ENCODE assay signal across 10 cellular contexts in the genomic region with DNA sequence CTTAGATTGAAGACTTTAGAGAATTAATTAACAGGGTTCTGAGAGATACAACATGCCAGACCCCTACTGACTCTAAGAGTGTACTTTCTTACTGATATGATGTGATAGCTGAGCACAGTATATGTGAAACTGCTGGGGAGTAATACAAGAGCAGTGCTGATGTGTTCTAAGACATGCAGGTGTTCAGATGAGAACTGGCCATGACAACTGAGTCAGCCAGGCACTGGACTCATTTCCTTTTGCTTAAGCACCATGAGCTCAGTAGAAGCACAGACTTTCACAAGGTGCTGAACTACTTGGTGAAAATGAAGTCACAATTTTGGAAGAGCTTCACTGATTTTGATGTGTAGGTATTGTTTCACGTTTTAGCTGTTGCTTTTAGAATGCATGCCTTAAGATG. TPM values are rescaled to one million over a fixed set of nuclear protein-coding genes. Genes with fewer than 3 reads are reported as not detected.
DNase-seq lines count a peak whose midpoint lies in the region; ATAC-seq, FAIRE-seq and TF ChIP-seq lines count a peak whose summit lies in the region.
"Had no signal": no experiment of that assay in that cellular context is flagged by ENCODE, and none has a peak within 500 bp of the region (broad histone marks: within the 10 kb centered on the region; RNA-seq: fewer than 3 reads in every experiment).

No MANE protein-coding gene starts in this region.

- H2AFZ ChIP-seq in K562 (ENCODE audit: low read depth, low read length): peak overlapping the region; percentile 37

- H3K4me1 ChIP-seq in K562 (replicated peaks in 1 of 2; ENCODE audit: control insufficient read depth in 2 of 2, insufficient read depth in 2 of 2, low read length in 2 of 2): peaks cover 5 to 7% of the 10 kb centered on the region in 2 experiments; a peak in 3 of 5 replicates
- H3K4me1 ChIP-seq: SJCRH30 had no signal

- ATAC-seq in GM18499 (IDR thresholded peaks at IDR 0.05; ENCODE audit: insufficient read depth, unreplicated experiment) (peak; percentile 75), GM19463 (IDR thresholded peaks at IDR 0.05; ENCODE audit: unreplicated experiment) (peak; percentile 63), HG03097 (IDR thresholded peaks at IDR 0.05; ENCODE audit: low FRiP score, unreplicated experiment) (peak; percentile 76), K562 (peak; percentile 50)
- ATAC-seq: CD8-positive, alpha-beta T cell had no signal

- DNase-seq in K562 (ENCODE audit: extremely low read depth in 1 of 4, low spot score in 3 of 4): no peak
- no peak for DNase-seq in activated effector memory CD4-positive, alpha-beta T cell treated with Interleukin-2 at 50 U/mL for 16 hours
- DNase-seq in HPDE6-E6E7 (ENCODE audit: extremely low spot score): no peak
- DNase-seq in NK-92 (lab: John Stamatoyannopoulos, UW; ENCODE audit: unreplicated experiment): no peak
- no peak for DNase-seq in brain microvascular endothelial cell
- DNase-seq: CD8-positive, alpha-beta T cell; SJCRH30 had no signal

- no peaks in the 10 kb centered on the region for H3K9me3 ChIP-seq in K562 (replicated peaks; ENCODE audit: control insufficient read depth, insufficient read depth, low read depth, low read length)
- H3K9me3 ChIP-seq: SJCRH30 had no signal

- H4K20me1 ChIP-seq in K562 (replicated peaks; ENCODE audit: control insufficient read depth, insufficient read depth, low read length): no peaks in the 10 kb centered on the region

- CTCF ChIA-PET in K562 (lab: Yijun Ruan, JAX; ENCODE audit: low intra/inter-chr PET ratio): no interaction called here

- H3K9ac ChIP-seq in K562 (ENCODE audit: insufficient read depth in 1 of 2, low read depth in 2 of 2, low read length in 2 of 2): no peak overlapping the region

- POLR2A ChIA-PET in K562 (lab: Yijun Ruan, JAX): interaction anchor here (0.7 to 2.8 kb wide), 7 partner anchors 9 to 164 kb away, joined by 3 to 13 read pairs (median 3); partner anchors contain the start of gene POGZ

- no peak overlapping the region for H3K4me2 ChIP-seq in K562 (ENCODE audit: insufficient read depth, low read length)

- 13% methylated on average over 1 of the region's 1 CpG for WGBS in K562 (ENCODE audit: insufficient coverage, low coverage, missing lambda C conversion rate)

- no peaks in the 10 kb centered on the region for H3K9me1 ChIP-seq in K562 (ENCODE audit: control insufficient read depth, insufficient read depth, low read length)

- FAIRE-seq in K562 (lab: Jason Lieb, UNC): no peak

- H3K36me3 ChIP-seq in K562 (ENCODE audit: control insufficient read depth, insufficient read depth, low read length) (no peaks in the 10 kb centered on the region), brain microvascular endothelial cell (replicated peaks) (no peaks in the 10 kb centered on the region)
- H3K36me3 ChIP-seq: SJCRH30 had no signal

- in situ Hi-C loops in K562 (cut with MboI) (no loop called here), brain microvascular endothelial cell (cut with HindIII; ENCODE audit: low pct_ligation_motif_present, low sequenced_read_pairs) (no loop called here)

- TF ChIP-seq RAD21 in K562 (CRISPR knock-in tag; conservative IDR thresholded peaks at IDR 0.05 in 1 of 2, IDR thresholded peaks at IDR 0.05 in 1 of 2): no peak

- BruUV-seq in K562 (replicated peaks; lab: Mats Ljungman, UMichigan): no TSS peak

- no peak overlapping the region for H3K27ac ChIP-seq in K562 (ENCODE audit: extremely low read depth, low read depth, low read length)
- H3K27ac ChIP-seq in brain microvascular endothelial cell: no peak overlapping the region
- H3K27ac ChIP-seq: SJCRH30 had no signal

- TF ChIP-seq POLR2A in K562 (conservative IDR thresholded peaks at IDR 0.05): no peak

- H3K4me3 ChIP-seq in K562 (no peak overlapping the region), brain microvascular endothelial cell (ENCODE audit: low read depth, low read length) (no peak overlapping the region)
- H3K4me3 ChIP-seq: SJCRH30 had no signal

- intact Hi-C loops in K562 (cut with micrococcal nuclease): no loop called here

- no peaks in the 10 kb centered on the region for H3K79me2 ChIP-seq in K562 (ENCODE audit: control insufficient read depth, insufficient read depth, low read length)

- no peak for TF ChIP-seq CTCF in K562 (IDR thresholded peaks at IDR 0.05 in 2 of 3, conservative IDR thresholded peaks at IDR 0.05 in 1 of 3; ENCODE audit: insufficient read depth in 2 of 3, low read depth in 1 of 3, low read length in 3 of 3)
- no peak for TF ChIP-seq CTCF in brain microvascular endothelial cell (IDR thresholded peaks at IDR 0.05; ENCODE audit: low read depth, low read length, missing control alignments)

- no peak for TF ChIP-seq EP300 in K562 (IDR thresholded peaks at IDR 0.05; ENCODE audit: low read length)

- no peaks in the 10 kb centered on the region for H3K27me3 ChIP-seq in K562 (ENCODE audit: control insufficient read depth in 2 of 2, insufficient read depth in 2 of 2, low read length in 2 of 2)
- no peaks in the 10 kb centered on the region for H3K27me3 ChIP-seq in brain microvascular endothelial cell (replicated peaks)

TF ChIP-seq in K562, 482 proteins besides CTCF, POLR2A, EP300 and RAD21 (continues in another document):
- no peak for TF ChIP-seq SNAPC5 (CRISPR knock-in tag; IDR thresholded peaks at IDR 0.05)

RNA-seq across cellular contexts. Expression of gene POGZ, which starts 15.9 kb away (rescaled TPM):
- total RNA-seq in K562 (2011; cell fraction: chromatin; rRNA removed; ENCODE audit: low replicate concordance): 127 and 201 TPM in 2 replicates
- 62.0 and 71.8 TPM in 2 replicates for total RNA-seq in K562 (2011; cell fraction: nucleolus; rRNA removed)
- 97.2 and 112 TPM in 2 replicates for total RNA-seq in K562 (2011; cell fraction: nucleoplasm; rRNA removed)
- total RNA-seq in K562 (2014; rRNA removed) (16.4 and 25.1 TPM in 2 replicates), K562 (2014; rRNA removed; fragmentation: Illumina TruSeq; extraction: Trizol) (17.6 and 22.0 TPM in 2 replicates), K562 (2015; rRNA removed; fragmentation: Illumina TruSeq; extraction: Trizol) (21.6 and 23.6 TPM in 2 replicates), K562 (2021) (38.2 and 40.6 TPM in 2 replicates)
- polyA plus RNA-seq in K562 (2011; rRNA removed) (26.8 and 44.3 TPM in 2 replicates), K562 (2014; fragmentation: Illumina TruSeq; extraction: Trizol) (26.5 and 36.4 TPM in 2 replicates), K562 (2014; fragmentation: Nextera tagmentation; extraction: Ambion mirVana) (10 to 100 TPM in 1 of 2 experiments, 1 to 10 TPM in 1; 9.4 to 13.7 TPM), K562 (2014; rRNA removed) (20.8 and 21.5 TPM in 2 replicates)
- polyA plus RNA-seq in K562 (2011; cell fraction: cytosol; rRNA removed): 16.8 and 22.3 TPM in 2 replicates
- 94.4 and 103 TPM in 2 replicates for polyA plus RNA-seq in K562 (2011; cell fraction: nucleus; rRNA removed)
- polyA plus RNA-seq in K562 (2012): 20.5 and 23.7 TPM in 2 replicates
- polyA minus RNA-seq in K562 (2011; rRNA and poly(A)+ RNA removed): 50.1 and 70.2 TPM in 2 replicates
- 29.9 and 31.9 TPM in 2 replicates for polyA minus RNA-seq in K562 (2011; cell fraction: cytosol; rRNA and poly(A)+ RNA removed)
- polyA minus RNA-seq in K562 (2011; cell fraction: nucleus; rRNA and poly(A)+ RNA removed): 32.2 and 47.7 TPM in 2 replicates

RNA-seq across cellular contexts. Expression of gene CGN, which starts 36.0 kb away (rescaled TPM):
- 0.30 and 0.32 TPM in 2 replicates for total RNA-seq in K562 (2011; cell fraction: chromatin; rRNA removed; ENCODE audit: low replicate concordance)
- total RNA-seq in K562 (2011; cell fraction: nucleolus; rRNA removed): under 0.01 and 0.39 TPM in 2 replicates
- 0.31 and 0.59 TPM in 2 replicates for total RNA-seq in K562 (2011; cell fraction: nucleoplasm; rRNA removed)
- 1.4 TPM in 1 of 2 replicates, not detected in the other for total RNA-seq in K562 (2014; rRNA removed)
- 0.04 and 0.06 TPM in 2 replicates for total RNA-seq in K562 (2014; rRNA removed; fragmentation: Illumina TruSeq; extraction: Trizol)
- 0.07 TPM in 1 of 2 replicates, not detected in the other for total RNA-seq in K562 (2015; rRNA removed; fragmentation: Illumina TruSeq; extraction: Trizol)
- 0.27 and 0.34 TPM in 2 replicates for total RNA-seq in K562 (2021)
- polyA plus RNA-seq in K562 (2011; rRNA removed): 0.14 and 0.16 TPM in 2 replicates
- 0.03 and 0.13 TPM in 2 replicates for polyA plus RNA-seq in K562 (2011; cell fraction: cytosol; rRNA removed)
- polyA plus RNA-seq in K562 (2011; cell fraction: nucleus; rRNA removed): 0.40 and 0.88 TPM in 2 replicates
- polyA plus RNA-seq in K562 (2012): 0.04 and 0.09 TPM in 2 replicates
- polyA plus RNA-seq in K562 (2014; fragmentation: Illumina TruSeq; extraction: Trizol): 0.03 and 0.19 TPM in 2 replicates
- polyA plus RNA-seq in K562 (2014; fragmentation: Nextera tagmentation; extraction: Ambion mirVana): under 1 TPM in 1 of 2 experiments, not detected in 1; 0.18 TPM
- polyA plus RNA-seq in K562 (2014; rRNA removed): 0.09 TPM in 1 of 2 replicates, not detected in the other
- 0.04 TPM in 1 of 2 replicates, not detected in the other for polyA minus RNA-seq in K562 (2011; rRNA and poly(A)+ RNA removed)
- 0.27 TPM in 1 of 2 replicates, not detected in the other for polyA minus RNA-seq in K562 (2011; cell fraction: cytosol; rRNA and poly(A)+ RNA removed)
- 0.11 and 0.13 TPM in 2 replicates for polyA minus RNA-seq in K562 (2011; cell fraction: nucleus; rRNA and poly(A)+ RNA removed)
